In genomic region chr18:62324355-62324828, GRCh38 we compare ENCODE assay signal across 8 cellular contexts. TPM values are rescaled to one million over a fixed set of nuclear protein-coding genes. Genes with fewer than 3 reads are reported as not detected.
A peak's percentile ranks its signal among the peaks of the same experiment; 100 is the strongest.
DNase-seq lines count a peak whose midpoint lies in the region; ATAC-seq, FAIRE-seq and TF ChIP-seq lines count a peak whose summit lies in the region.

No MANE protein-coding gene starts in this region.

- H3K4me3 ChIP-seq in dorsolateral prefrontal cortex = peak overlapping the region in 45 of 59 donors; percentile 12 to 72 (median 46)
- peak overlapping the region in 1 of 2 donors; percentile 6 for H3K4me3 ChIP-seq in neuronal stem cell (ENCODE audit: low read length in 2 of 2)
- H3K4me3 ChIP-seq in adrenal gland = peak overlapping the region in 1 of 4 donors; percentile 62

- DNase-seq in GM19239 (ENCODE audit: insufficient read length, low spot score) (no peak), NOMO-1 treated with dmso at 0.1 percent for 144 hours (lab: John Stamatoyannopoulos, UW; ENCODE audit: unreplicated experiment) (peak; percentile 63), dorsolateral prefrontal cortex (no peak), neuronal stem cell (ENCODE audit: low spot score) (no peak), adrenal gland (no peak), omental fat pad (ENCODE audit: low spot score) (no peak)
- DNase-seq in activated effector memory CD4-positive, alpha-beta T cell treated with Interleukin-2 at 50 U/mL for 16 hours = no peak

- H3K9me3 ChIP-seq in neuronal stem cell (replicated peaks in 1 of 2; ENCODE audit: control insufficient read depth in 2 of 2, insufficient read depth in 1 of 2, low read depth in 1 of 2, low read length in 2 of 2) (no peaks in the 10 kb centered on the region), adrenal gland (replicated peaks in 1 of 3) (no peaks in the 10 kb centered on the region)

- H2BK15ac ChIP-seq in neuronal stem cell (ENCODE audit: low read length) = no peak overlapping the region

- peak overlapping the region; percentile 96 for H3K4me2 ChIP-seq in neuronal stem cell (ENCODE audit: insufficient read depth, low read length, poor library complexity, severe bottlenecking)

- H2BK5ac ChIP-seq in neuronal stem cell (ENCODE audit: low read length) = no peak overlapping the region

- peaks cover 7% of the 10 kb centered on the region in 2 donors for H3K4me1 ChIP-seq in neuronal stem cell (ENCODE audit: control insufficient read depth in 2 of 2, insufficient read depth in 1 of 2, low read depth in 1 of 2, low read length in 2 of 2)
- H3K4me1 ChIP-seq in adrenal gland (replicated peaks in 1 of 2) = peaks cover 9 to 19% of the 10 kb centered on the region in 2 donors

- H3K14ac ChIP-seq in neuronal stem cell (ENCODE audit: low read length) = no peak overlapping the region

- no CpG with 5 or more reads among the region's 10 CpGs for WGBS in neuronal stem cell (ENCODE audit: extremely low coverage in 2 of 2, insufficient read length in 2 of 2, insufficient replicate concordance in 1 of 2), 2 donors
- 39 to 49% (median 42%) methylated on average over 10 of the region's 10 CpGs for WGBS in adrenal gland, 4 donors

- H2AFZ ChIP-seq in neuronal stem cell (ENCODE audit: low read length) = no peak overlapping the region

- no peak overlapping the region for H2BK12ac ChIP-seq in neuronal stem cell (ENCODE audit: low read length)

- H3K4ac ChIP-seq in neuronal stem cell (ENCODE audit: low read length) = no peak overlapping the region

- H2AK5ac ChIP-seq in neuronal stem cell (ENCODE audit: low read depth, low read length) = no peak overlapping the region

- no peaks in the 10 kb centered on the region for H3K79me1 ChIP-seq in neuronal stem cell (ENCODE audit: low read depth, low read length)

- H3K27me3 ChIP-seq in dorsolateral prefrontal cortex (peaks cover 0 to 55% (median 32%) of the 10 kb centered on the region in 45 donors), neuronal stem cell (ENCODE audit: control insufficient read depth in 3 of 3, insufficient read depth in 3 of 3, low read depth in 1 of 3, low read length in 3 of 3) (peaks cover 9 to 76% (median 41%) of the 10 kb centered on the region in 3 experiments), adrenal gland (peaks cover 36% of the 10 kb centered on the region)

- no peak overlapping the region for H4K91ac ChIP-seq in neuronal stem cell (ENCODE audit: low read depth, low read length, poor library complexity)

- FAIRE-seq in GM19239 (lab: Jason Lieb, UNC) = peak; percentile 67

- TF ChIP-seq CTCF in dorsolateral prefrontal cortex (IDR thresholded peaks at IDR 0.05 in 54 of 56, conservative IDR thresholded peaks at IDR 0.05 in 2 of 56; ENCODE audit: low read depth in 1 of 56, partially characterized antibody in 56 of 56) = no peak
- TF ChIP-seq CTCF in adrenal gland (IDR thresholded peaks at IDR 0.05) = no peak
- no peak for TF ChIP-seq CTCF in omental fat pad (IDR thresholded peaks at IDR 0.05)

- no peak overlapping the region for H4K8ac ChIP-seq in neuronal stem cell (ENCODE audit: low read depth, low read length)

- intact Hi-C loops in dorsolateral prefrontal cortex (cut with DNase I) = no loop called here
- intact Hi-C loops in adrenal gland (cut with DNase I) = loop anchor here in 1 of 2 donors (10.0 kb wide), 1 partner anchor 260 kb away; no protein-coding TSS in a partner anchor

- peak overlapping the region; percentile 58 for H3K23ac ChIP-seq in neuronal stem cell (ENCODE audit: low read depth, low read length, poor library complexity)

- no peak for TF ChIP-seq POLR2A in adrenal gland (IDR thresholded peaks at IDR 0.05)

- peak overlapping the region; percentile 0 for H3K9ac ChIP-seq in neuronal stem cell (ENCODE audit: low read depth, low read length, poor library complexity)

- no peak for ATAC-seq in HG03354 (IDR thresholded peaks at IDR 0.05; ENCODE audit: poor library complexity, severe bottlenecking, unreplicated experiment)
- ATAC-seq in omental fat pad (ENCODE audit: low FRiP score) = no peak

- H3K27ac ChIP-seq in dorsolateral prefrontal cortex (no peak overlapping the region), neuronal stem cell (replicated peaks; ENCODE audit: low read length) (no peak overlapping the region), adrenal gland (no peak overlapping the region)

- no peak overlapping the region for H3K18ac ChIP-seq in neuronal stem cell (ENCODE audit: low read length)

- no peaks in the 10 kb centered on the region for H3K36me3 ChIP-seq in neuronal stem cell (replicated peaks in 1 of 2; ENCODE audit: control insufficient read depth in 2 of 2, insufficient read depth in 2 of 2, low read length in 2 of 2)
- no peaks in the 10 kb centered on the region for H3K36me3 ChIP-seq in adrenal gland (replicated peaks in 1 of 2)

- H2BK120ac ChIP-seq in neuronal stem cell (ENCODE audit: low read depth, low read length) = no peak overlapping the region

RNA-seq across cellular contexts. Expression of gene TNFRSF11A, which starts 0.7 kb away (rescaled TPM):
- total RNA-seq in dorsolateral prefrontal cortex (10 to 100 TPM in 6 of 120 experiments, 1 to 10 TPM in 113, under 1 TPM in 1; 0.77 to 12.0 (median 5.9) TPM), adrenal gland (10 to 100 TPM in 1 of 8 donors, 1 to 10 TPM in 7; 3.4 to 15.7 (median 6.0) TPM), omental fat pad (10 to 100 TPM in 1 of 4 donors, 1 to 10 TPM in 3; 2.1 to 22.7 (median 3.8) TPM)
- polyA plus RNA-seq in neuronal stem cell (2013, experiment 1 of 2) = 0.13 TPM
- 0.12 TPM for polyA plus RNA-seq in neuronal stem cell (2013, experiment 2 of 2)
- 1 to 10 TPM; 1.4 to 2.0 (median 1.8) TPM for polyA plus RNA-seq in adrenal gland
